In genomic region chr1:202571719-202572339, GRCh38 we compare ENCODE assay signal across 1 cellular context.
TF ChIP-seq lines count a peak whose summit lies in the region.

No MANE protein-coding gene starts in this region.

TF ChIP-seq in GM23338, 12 proteins besides CTCF, POLR2A, EP300 and RAD21 (continued from another document):
- TF ChIP-seq ZNF462 (CRISPR knock-in tag; IDR thresholded peaks at IDR 0.05) (no peak), NANOG (IDR thresholded peaks at IDR 0.05; ENCODE audit: borderline replicate concordance) (no peak), ZNF114 (CRISPR knock-in tag; IDR thresholded peaks at IDR 0.05) (no peak), EZH2phosphoT487 (IDR thresholded peaks at IDR 0.05; ENCODE audit: unreplicated experiment) (no peak), POLR2AphosphoS5 (IDR thresholded peaks at IDR 0.05; ENCODE audit: low read depth) (no peak)
TF ChIP-seq in GM23338: peak in this region for 0.
